12 cellular contexts compared by ENCODE assay signal in genomic region chr5:41871866-41872265, GRCh38. TPM values are rescaled to one million over a fixed set of nuclear protein-coding genes. Genes with fewer than 3 reads are reported as not detected.
DNase-seq lines count a peak whose midpoint lies in the region; ATAC-seq lines count a peak whose summit lies in the region.
"Had no signal": no experiment of that assay in that cellular context is flagged by ENCODE, and none has a peak within 500 bp of the region (broad histone marks: within the 10 kb centered on the region; RNA-seq: fewer than 3 reads in every experiment).

No MANE protein-coding gene starts in this region.

- no peak overlapping the region for H3K27ac Mint-ChIP-seq in activated CD8-positive, alpha-beta T cell treated with anti-CD3 and anti-CD28 coated beads, Interleukin-2, amount 10 ng/mL, durations not matched to agents 7 days and 5 days
- H3K27ac Mint-ChIP-seq: mesothelial cell of epicardium had no signal

- H3K27me3 Mint-ChIP-seq in activated CD8-positive, alpha-beta T cell treated with anti-CD3 and anti-CD28 coated beads, Interleukin-2, amount 10 ng/mL, durations not matched to agents 7 days and 5 days (ENCODE audit: low read depth), result no peaks in the 10 kb centered on the region
- H3K27me3 Mint-ChIP-seq: stimulated activated memory B cell treated with anti-CD40 and anti-IgM and Interleukin-4, amounts not matched to agents 10 μg/mL and 1 μg/mL and 100 μg/mL, for 72 hours had no signal

- H3K4me1 Mint-ChIP-seq in activated CD8-positive, alpha-beta T cell treated with anti-CD3 and anti-CD28 coated beads, Interleukin-2, amount 10 ng/mL, durations not matched to agents 7 days and 5 days (ENCODE audit: low read depth), result peaks cover 46% of the 10 kb centered on the region

- no peak overlapping the region for H3K4me3 Mint-ChIP-seq in activated CD8-positive, alpha-beta T cell treated with anti-CD3 and anti-CD28 coated beads, Interleukin-2, amount 10 ng/mL, durations not matched to agents 7 days and 5 days
- H3K4me3 Mint-ChIP-seq: mesothelial cell of epicardium; stimulated activated memory B cell treated with anti-CD40 and anti-IgM and Interleukin-4, amounts not matched to agents 10 μg/mL and 1 μg/mL and 100 μg/mL, for 72 hours had no signal

- POLR2A ChIA-PET in activated CD8-positive, alpha-beta T cell treated with anti-CD3 and anti-CD28 coated beads, Interleukin-2, amount 10 ng/mL, durations not matched to agents 7 days and 5 days (lab: Charles Lee), result interaction anchor here (3.4 kb wide), 1 partner anchor 53 kb away, joined by 19 read pairs; the partner anchor contains the start of gene FBXO4

- CTCF ChIA-PET in activated CD8-positive, alpha-beta T cell treated with anti-CD3 and anti-CD28 coated beads, Interleukin-2, amount 10 ng/mL, durations not matched to agents 7 days and 5 days (lab: Charles Lee), result interaction anchor here (1.9 kb wide), 1 partner anchor 15 kb away, joined by 6 read pairs; no protein-coding TSS in a partner anchor

- H3K9me3 Mint-ChIP-seq in activated CD8-positive, alpha-beta T cell treated with anti-CD3 and anti-CD28 coated beads, Interleukin-2, amount 10 ng/mL, durations not matched to agents 7 days and 5 days (ENCODE audit: insufficient read depth), result no peaks in the 10 kb centered on the region
- H3K9me3 Mint-ChIP-seq: stimulated activated memory B cell treated with anti-CD40 and anti-IgM and Interleukin-4, amounts not matched to agents 10 μg/mL and 1 μg/mL and 100 μg/mL, for 72 hours had no signal

- peaks cover 15% of the 10 kb centered on the region for H3K36me3 Mint-ChIP-seq in activated CD8-positive, alpha-beta T cell treated with anti-CD3 and anti-CD28 coated beads, Interleukin-2, amount 10 ng/mL, durations not matched to agents 7 days and 5 days (ENCODE audit: low read depth)
- H3K36me3 Mint-ChIP-seq: mesothelial cell of epicardium; stimulated activated memory B cell treated with anti-CD40 and anti-IgM and Interleukin-4, amounts not matched to agents 10 μg/mL and 1 μg/mL and 100 μg/mL, for 72 hours had no signal

- DNase-seq in Ammon's horn (ENCODE audit: low spot score) (peak; percentile 30), M059J (ENCODE audit: low read depth) (peak; percentile 74), dermis microvascular lymphatic vessel endothelial cell (ENCODE audit: low read depth in 2 of 2) (peak; percentile 92 to 93), myocyte (ENCODE audit: low read depth) (peak; percentile 33), SK-N-DZ (ENCODE audit: low spot score) (no peak), HCEC 1CT (no peak), NCI-H2227 (lab: John Stamatoyannopoulos, UW; ENCODE audit: unreplicated experiment) (no peak)
- no peak for DNase-seq in activated CD8-positive, alpha-beta T cell treated with anti-CD3 and anti-CD28 coated beads, Interleukin-2, amount 10 ng/mL, durations not matched to agents 7 days and 5 days
- DNase-seq: Calu3, gastrocnemius medialis had no signal

- ATAC-seq in activated CD8-positive, alpha-beta T cell treated with anti-CD3 and anti-CD28 coated beads, Interleukin-2, amount 10 ng/mL, durations not matched to agents 7 days and 5 days, result no peak
- ATAC-seq: gastrocnemius medialis; stimulated activated memory B cell treated with anti-CD40 and anti-IgM and Interleukin-4, amounts not matched to agents 10 μg/mL and 1 μg/mL and 100 μg/mL, for 72 hours had no signal

RNA-seq across cellular contexts. Expression of gene OXCT1, which starts 1.6 kb away (rescaled TPM):
- 17.8 and 23.5 TPM in 2 replicates for total RNA-seq in M059J (2014; rRNA removed; shearing (Covaris generic))
- 23.4 and 30.2 TPM in 2 replicates for total RNA-seq in dermis microvascular lymphatic vessel endothelial cell
- 27.9 and 29.0 TPM in 2 replicates for total RNA-seq in myocyte
- polyA plus RNA-seq in myocyte (2012), result 34.4 TPM
- polyA plus RNA-seq in SK-N-DZ (2014; cell fraction: cytosol; rRNA removed), result 34.4 and 34.9 TPM in 2 replicates
- 32.9 and 38.0 TPM in 2 replicates for polyA plus RNA-seq in SK-N-DZ (2014; cell fraction: nucleus; rRNA removed)
- total RNA-seq in activated CD8-positive, alpha-beta T cell treated with anti-CD3 and anti-CD28 coated beads, Interleukin-2, amount 10 ng/mL, durations not matched to agents 7 days and 5 days, result 10 to 100 TPM; 59.3 to 61.0 TPM

RNA-seq across cellular contexts. Expression of gene RIMOC1, which starts 32.3 kb away (rescaled TPM):
- 21.9 and 23.8 TPM in 2 replicates for total RNA-seq in M059J (2014; rRNA removed; shearing (Covaris generic))
- total RNA-seq in dermis microvascular lymphatic vessel endothelial cell, result 10.1 and 11.4 TPM in 2 replicates
- total RNA-seq in myocyte, result 17.1 and 23.4 TPM in 2 replicates
- polyA plus RNA-seq in myocyte (2012), result 9.1 TPM
- polyA plus RNA-seq in SK-N-DZ (2014; cell fraction: cytosol; rRNA removed), result 15.8 and 19.2 TPM in 2 replicates
- 10.4 and 15.4 TPM in 2 replicates for polyA plus RNA-seq in SK-N-DZ (2014; cell fraction: nucleus; rRNA removed)
- total RNA-seq in activated CD8-positive, alpha-beta T cell treated with anti-CD3 and anti-CD28 coated beads, Interleukin-2, amount 10 ng/mL, durations not matched to agents 7 days and 5 days, result 10 to 100 TPM; 19.9 to 20.8 TPM

RNA-seq across cellular contexts. Expression of gene FBXO4, which starts 53.2 kb away (rescaled TPM):
- total RNA-seq in M059J (2014; rRNA removed; shearing (Covaris generic)), result 7.1 and 12.1 TPM in 2 replicates
- 8.1 and 8.5 TPM in 2 replicates for total RNA-seq in dermis microvascular lymphatic vessel endothelial cell
- total RNA-seq in myocyte, result 9.1 and 15.9 TPM in 2 replicates
- polyA plus RNA-seq in myocyte (2012), result 7.5 TPM
- not detected in 2 replicates for polyA plus RNA-seq in SK-N-DZ (2014; cell fraction: cytosol; rRNA removed)
- 0.88 and 1.1 TPM in 2 replicates for polyA plus RNA-seq in SK-N-DZ (2014; cell fraction: nucleus; rRNA removed)
- total RNA-seq in activated CD8-positive, alpha-beta T cell treated with anti-CD3 and anti-CD28 coated beads, Interleukin-2, amount 10 ng/mL, durations not matched to agents 7 days and 5 days, result 10 to 100 TPM; 11.6 to 14.4 TPM

Comparison
In these comparisons a context has a peak if more than half of its experiments do, and no peak if none do; other contexts are left out.
1. DNase-seq: peak in Ammon's horn (single experiment), M059J (single experiment), dermis microvascular lymphatic vessel endothelial cell (2 of 2) and myocyte (single experiment); none in SK-N-DZ (single experiment), HCEC 1CT (single experiment), activated CD8-positive, alpha-beta T cell treated with anti-CD3 and anti-CD28 coated beads, Interleukin-2, amount 10 ng/mL, durations not matched to agents 7 days and 5 days (single experiment) and NCI-H2227 (single experiment).